In the genomic region with DNA sequence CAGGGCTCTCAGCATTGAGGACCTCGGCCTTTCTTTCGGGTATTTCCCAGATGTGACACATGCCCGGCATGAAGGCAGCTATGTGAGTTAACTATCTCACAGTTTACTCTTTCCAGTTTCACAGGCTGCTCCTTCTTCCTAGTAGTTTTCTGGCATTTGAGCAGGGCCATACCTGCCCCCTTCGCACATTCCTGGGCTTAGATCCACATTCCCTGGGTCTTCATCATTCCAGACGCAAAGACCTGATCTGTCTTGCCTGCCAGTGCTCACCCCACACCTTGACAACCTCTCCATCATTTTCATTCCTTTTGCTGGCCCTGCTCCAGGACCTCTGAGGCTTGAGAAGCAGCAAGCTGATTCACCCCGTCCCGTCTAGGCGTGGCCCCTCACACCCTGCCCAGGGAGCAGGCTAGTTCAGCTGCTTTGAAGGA, we compare ENCODE assay signal across 16 cellular contexts.
DNase-seq lines count a peak whose midpoint lies in the region; ATAC-seq, FAIRE-seq and TF ChIP-seq lines count a peak whose summit lies in the region.
"Had no signal": no experiment of that assay in that cellular context is flagged by ENCODE, and none has a peak within 500 bp of the region (broad histone marks: within the 10 kb centered on the region; RNA-seq: fewer than 3 reads in every experiment).

No MANE protein-coding gene starts in this region.

- peaks cover 0 to 6% of the 10 kb centered on the region in 2 donors for H3K4me1 ChIP-seq in lung (ENCODE audit: control insufficient read depth in 2 of 2, insufficient read depth in 2 of 2, low read length in 2 of 2)
- H3K4me1 ChIP-seq in stomach smooth muscle (ENCODE audit: control insufficient read depth, insufficient read depth, low read length) = peaks cover 39% of the 10 kb centered on the region

- H3K9me3 ChIP-seq in lung (ENCODE audit: control insufficient read depth in 2 of 2, insufficient read depth in 1 of 2, low read length in 1 of 2) (peaks cover 0 to 1% of the 10 kb centered on the region in 2 donors), stomach smooth muscle (ENCODE audit: control insufficient read depth in 2 of 2, low read length in 2 of 2) (no peaks in the 10 kb centered on the region)

- no peak overlapping the region for H3K9ac ChIP-seq in stomach smooth muscle (ENCODE audit: low read length in 2 of 2)

- no peak overlapping the region for H3K4me3 ChIP-seq in bronchial epithelial cell (ENCODE audit: low read depth, low read length)
- no peak overlapping the region for H3K4me3 ChIP-seq in lung
- no peak overlapping the region for H3K4me3 ChIP-seq in stomach smooth muscle (ENCODE audit: low read length in 2 of 2)
- H3K4me3 ChIP-seq: SK-N-MC had no signal

- H3K27ac ChIP-seq in lung (ENCODE audit: low read depth in 1 of 2, low read length in 1 of 2) = peak overlapping the region in 1 of 2 donors; percentile 41
- H3K27ac ChIP-seq in stomach smooth muscle (ENCODE audit: low read length) = peak overlapping the region; percentile 49
- H3K27ac ChIP-seq: SK-N-MC had no signal

- peak; percentile 53 for ATAC-seq in lung (ENCODE audit: insufficient read depth, low FRiP score)
- ATAC-seq: activated T-helper 17 cell treated with anti-CD3 and anti-CD28 coated beads, Interleukin-2, amount 50 U/mL, for 72 hours; natural killer cell treated with Interleukin-12 subunit alpha and Interleukin-12 subunit beta and Interleukin-15 and Interleukin-18, amount 100 ng/mL, for 72 hours; stimulated activated memory B cell treated with anti-CD40 and anti-IgM and Interleukin-4, amounts not matched to agents 10 μg/mL and 1 μg/mL and 100 μg/mL, for 72 hours had no signal

- WGBS in lung, 2 donors = 45 to 62% methylated on average over 8 of the region's 8 CpGs

- no peak for TF ChIP-seq CTCF in bronchial epithelial cell (IDR thresholded peaks at IDR 0.05; ENCODE audit: insufficient read depth, low read length, severe bottlenecking)
- no peak for TF ChIP-seq CTCF in lung (IDR thresholded peaks at IDR 0.05; ENCODE audit: control extremely low read depth, extremely low read depth)

- DNase-seq in LoVo (ENCODE audit: low spot score) (peak; percentile 56), bronchial epithelial cell (ENCODE audit: low read depth) (peak; percentile 100), lung (ENCODE audit: low spot score) (peak; percentile 68), NCI-H2227 treated with DMSO at 0.1 percent for 48 hours (lab: John Stamatoyannopoulos, UW) (no peak), NCI-H1436 (lab: John Stamatoyannopoulos, UW) (no peak), NAMALWA (ENCODE audit: low spot score) (no peak), NCI-H2107 (lab: John Stamatoyannopoulos, UW) (no peak)
- DNase-seq: activated CD4-positive, alpha-beta memory T cell treated with anti-CD3 and anti-CD28 coated beads for 36 hours; amniotic stem cell; DMS53; left cardiac atrium had no signal

- FAIRE-seq in bronchial epithelial cell (lab: Jason Lieb, UNC) = no peak

- no peaks in the 10 kb centered on the region for H3K27me3 ChIP-seq in bronchial epithelial cell (ENCODE audit: control insufficient read depth, insufficient read depth, low read length)
- no peaks in the 10 kb centered on the region for H3K27me3 ChIP-seq in lung (ENCODE audit: control insufficient read depth, insufficient read depth)
- H3K27me3 ChIP-seq in stomach smooth muscle (ENCODE audit: control insufficient read depth in 1 of 2, insufficient read depth in 2 of 2, low read length in 2 of 2) = no peaks in the 10 kb centered on the region

- H3K36me3 ChIP-seq in bronchial epithelial cell (ENCODE audit: control insufficient read depth, insufficient read depth, low read length) (no peaks in the 10 kb centered on the region), lung (ENCODE audit: control insufficient read depth in 2 of 2, insufficient read depth in 2 of 2, low read length in 2 of 2) (no peaks in the 10 kb centered on the region), stomach smooth muscle (ENCODE audit: control insufficient read depth in 2 of 2, insufficient read depth in 2 of 2, low read length in 2 of 2) (no peaks in the 10 kb centered on the region)

Comparison
In these comparisons a context has a peak if more than half of its experiments do, and no peak if none do; other contexts are left out.
1. DNase-seq: peak in LoVo (single experiment), bronchial epithelial cell (single experiment) and lung (single experiment); none in NCI-H2227 treated with DMSO at 0.1 percent for 48 hours (single experiment), NCI-H1436 (single experiment), NAMALWA (single experiment) and NCI-H2107 (single experiment).